20 cellular contexts compared by ENCODE assay signal in genomic region chr2:149000168-149000938, GRCh38. TPM values are rescaled to one million over a fixed set of nuclear protein-coding genes. Genes with fewer than 3 reads are reported as not detected.
DNase-seq lines count a peak whose midpoint lies in the region; ATAC-seq, FAIRE-seq and TF ChIP-seq lines count a peak whose summit lies in the region.
"Had no signal": no experiment of that assay in that cellular context is flagged by ENCODE, and none has a peak within 500 bp of the region (broad histone marks: within the 10 kb centered on the region; RNA-seq: fewer than 3 reads in every experiment).

No MANE protein-coding gene starts in this region.

- TF ChIP-seq POLR2A in vagina (IDR thresholded peaks at IDR 0.05): no peak

- H3K4me3 ChIP-seq in adipocyte (ENCODE audit: low read length): no peak overlapping the region
- H3K4me3 ChIP-seq in iPS-20b (ENCODE audit: low read length): peak overlapping the region; percentile 37; the same call in 1 of the 2 replicates
- peak overlapping the region in 1 of 2 donors; percentile 20 for H3K4me3 ChIP-seq in vagina
- H3K4me3 ChIP-seq: right lobe of liver, upper lobe of left lung had no signal

- H3K27me3 ChIP-seq in adipocyte (replicated peaks; ENCODE audit: control insufficient read depth, insufficient read depth, low read length) (peaks cover 27% of the 10 kb centered on the region), iPS-20b (ENCODE audit: insufficient read depth, low read length) (no peaks in the 10 kb centered on the region), vagina (no peaks in the 10 kb centered on the region)
- H3K27me3 ChIP-seq: right lobe of liver, upper lobe of left lung had no signal

- H3K27ac ChIP-seq in iPS-20b (ENCODE audit: low read length) (peak overlapping the region; percentile 92), vagina (peak overlapping the region; percentile 55)
- H3K27ac ChIP-seq: right lobe of liver, upper lobe of left lung had no signal

- peaks cover 18% of the 10 kb centered on the region for H3K4me1 Mint-ChIP-seq in activated naive CD8-positive, alpha-beta T cell treated with anti-CD3 and anti-CD28 coated beads, Interleukin-2, amount 50 U/mL, for 24 hours
- H3K4me1 Mint-ChIP-seq in activated naive CD8-positive, alpha-beta T cell treated with anti-CD3 and anti-CD28 coated beads for 36 hours: peaks cover 18% of the 10 kb centered on the region
- H3K4me1 Mint-ChIP-seq: immature natural killer cell had no signal

- no peaks in the 10 kb centered on the region for H3K9me3 Mint-ChIP-seq in activated naive CD8-positive, alpha-beta T cell treated with anti-CD3 and anti-CD28 coated beads, Interleukin-2, amount 50 U/mL, for 24 hours
- H3K9me3 Mint-ChIP-seq in activated naive CD8-positive, alpha-beta T cell treated with anti-CD3 and anti-CD28 coated beads for 36 hours: no peaks in the 10 kb centered on the region
- H3K9me3 Mint-ChIP-seq: immature natural killer cell had no signal

- DNase-seq in activated naive CD8-positive, alpha-beta T cell treated with anti-CD3 and anti-CD28 coated beads, Interleukin-2, amount 50 U/mL, for 24 hours: no peak
- DNase-seq in activated naive CD8-positive, alpha-beta T cell treated with anti-CD3 and anti-CD28 coated beads for 36 hours: no peak
- DNase-seq in adipocyte (ENCODE audit: low read depth) (peak; percentile 30), vagina (ENCODE audit: extremely low spot score in 2 of 2) (no peak), cerebellum (ENCODE audit: low spot score) (no peak), HUDEP-2 (lab: John Stamatoyannopoulos, UW; ENCODE audit: unreplicated experiment in 76 of 76) (no peak), urothelium cell line (ENCODE audit: low spot score) (no peak)
- DNase-seq: activated CD4-positive, alpha-beta T cell treated with anti-CD3 and anti-CD28 coated beads, Interleukin-2, amount 50 U/mL, for 1 hour; Calu3; effector memory CD4-positive, alpha-beta T cell; GF-D8; immature natural killer cell; mesenchymal stem cell; NCI-H774; right lobe of liver; stimulated activated CD4-positive, alpha-beta T cell treated with anti-CD3 and anti-CD28 coated beads, Interleukin-4, amount 100 ng/mL, for 1 hour; upper lobe of left lung had no signal

- H3K9me3 ChIP-seq in adipocyte (ENCODE audit: control insufficient read depth, low read length) (no peaks in the 10 kb centered on the region), iPS-20b (ENCODE audit: insufficient read depth, low read depth, low read length) (no peaks in the 10 kb centered on the region), vagina (no peaks in the 10 kb centered on the region)
- H3K9me3 ChIP-seq: right lobe of liver, upper lobe of left lung had no signal

- intact Hi-C loops in vagina (cut with DNase I): no loop called here

- no peak for TF ChIP-seq CTCF in vagina (IDR thresholded peaks at IDR 0.05)

- peak; percentile 77 for ATAC-seq in activated naive CD8-positive, alpha-beta T cell treated with anti-CD3 and anti-CD28 coated beads, Interleukin-2, amount 50 U/mL, for 24 hours
- ATAC-seq: right lobe of liver had no signal

- FAIRE-seq in urothelium cell line (lab: Jason Lieb, UNC): no peak
- FAIRE-seq: frontal cortex had no signal

- H3K27ac Mint-ChIP-seq in activated naive CD8-positive, alpha-beta T cell treated with anti-CD3 and anti-CD28 coated beads, Interleukin-2, amount 50 U/mL, for 24 hours: peak overlapping the region; percentile 57
- H3K27ac Mint-ChIP-seq in activated naive CD8-positive, alpha-beta T cell treated with anti-CD3 and anti-CD28 coated beads for 36 hours: no peak overlapping the region
- H3K27ac Mint-ChIP-seq: immature natural killer cell had no signal

- H3K36me3 ChIP-seq in adipocyte (ENCODE audit: control insufficient read depth, insufficient read depth, low read length, severe bottlenecking) (no peaks in the 10 kb centered on the region), iPS-20b (ENCODE audit: insufficient read depth, low read depth, low read length) (peaks cover 64% of the 10 kb centered on the region), vagina (no peaks in the 10 kb centered on the region)
- H3K36me3 ChIP-seq: right lobe of liver, upper lobe of left lung had no signal

- H3K4me1 ChIP-seq in adipocyte (ENCODE audit: control insufficient read depth, insufficient read depth, low read length): peaks cover 4% of the 10 kb centered on the region
- H3K4me1 ChIP-seq in iPS-20b (ENCODE audit: insufficient read depth, low read length): peaks cover 24% of the 10 kb centered on the region
- H3K4me1 ChIP-seq in vagina: peaks cover 25% of the 10 kb centered on the region
- H3K4me1 ChIP-seq: right lobe of liver, upper lobe of left lung had no signal

- H3K9ac ChIP-seq in adipocyte (ENCODE audit: low read length): no peak overlapping the region
- H3K9ac ChIP-seq in iPS-20b (ENCODE audit: low read depth, low read length): peak overlapping the region; percentile 53; the same call in 1 of the 2 replicates

- H3K27me3 Mint-ChIP-seq in activated naive CD8-positive, alpha-beta T cell treated with anti-CD3 and anti-CD28 coated beads, Interleukin-2, amount 50 U/mL, for 24 hours: peaks cover 5% of the 10 kb centered on the region
- H3K27me3 Mint-ChIP-seq in activated naive CD8-positive, alpha-beta T cell treated with anti-CD3 and anti-CD28 coated beads for 36 hours: no peaks in the 10 kb centered on the region

- H3K4me3 Mint-ChIP-seq in activated naive CD8-positive, alpha-beta T cell treated with anti-CD3 and anti-CD28 coated beads, Interleukin-2, amount 50 U/mL, for 24 hours: no peak overlapping the region
- H3K4me3 Mint-ChIP-seq in activated naive CD8-positive, alpha-beta T cell treated with anti-CD3 and anti-CD28 coated beads for 36 hours: no peak overlapping the region
- H3K4me3 Mint-ChIP-seq: immature natural killer cell had no signal

- H3K36me3 Mint-ChIP-seq in activated naive CD8-positive, alpha-beta T cell treated with anti-CD3 and anti-CD28 coated beads, Interleukin-2, amount 50 U/mL, for 24 hours (ENCODE audit: low read depth): peaks cover 3% of the 10 kb centered on the region
- peaks cover 19% of the 10 kb centered on the region for H3K36me3 Mint-ChIP-seq in activated naive CD8-positive, alpha-beta T cell treated with anti-CD3 and anti-CD28 coated beads for 36 hours
- H3K36me3 Mint-ChIP-seq: immature natural killer cell had no signal

RNA-seq across cellular contexts. Expression of gene LYPD6B, which starts 38.1 kb away (rescaled TPM):
- not detected for total RNA-seq in activated naive CD8-positive, alpha-beta T cell treated with anti-CD3 and anti-CD28 coated beads for 36 hours
- 10.1 TPM for total RNA-seq in vagina
- 0.91 TPM for total RNA-seq in cerebellum
- total RNA-seq: T-helper 2 cell treated with Interferon-gamma antibody and Interleukin-4, amounts not matched to agents 100 ng/mL and 5 ng/mL, for 36 hours had no signal
